ENCODE assay signal across 20 cellular contexts in the genomic region with DNA sequence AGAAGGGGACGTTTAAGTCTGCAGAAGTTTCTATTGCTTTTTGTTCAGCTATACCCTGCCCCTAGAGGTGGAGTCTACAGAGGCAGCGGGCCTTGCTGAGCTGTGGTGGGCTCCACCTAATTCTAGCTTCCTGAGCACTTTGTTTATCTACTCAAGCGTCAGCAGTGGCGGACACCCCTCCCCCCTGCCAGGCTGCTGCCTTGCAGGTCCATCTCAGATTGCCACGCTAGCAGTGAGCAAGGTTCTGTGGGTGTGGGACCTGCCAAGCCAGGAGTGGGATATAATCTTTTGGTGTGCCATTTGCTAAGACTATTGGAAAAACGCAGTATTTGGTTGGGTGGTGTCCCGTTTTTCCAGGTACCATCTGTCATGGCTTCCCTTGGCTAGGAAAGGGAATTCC.
"Had no signal": no experiment of that assay in that cellular context is flagged by ENCODE, and none has a peak within 500 bp of the region (broad histone marks: within the 10 kb centered on the region; RNA-seq: fewer than 3 reads in every experiment).

No MANE protein-coding gene starts in this region.

- H3K4me3 Mint-ChIP-seq: activated CD4-positive, alpha-beta T cell treated with anti-CD3 and anti-CD28 coated beads, Interleukin-2, amount 10 ng/mL, durations not matched to agents 7 days and 5 days; activated naive CD4-positive, alpha-beta T cell treated with anti-CD3 and anti-CD28 coated beads for 36 hours; activated T-cell treated with anti-CD3 and anti-CD28 coated beads, Interleukin-2, amount 50 U/mL, for 4 hours; nephron progenitor cell had no signal

- H3K9me3 ChIP-seq: body of pancreas, heart right ventricle, thyroid gland, uterus had no signal

- DNase-seq: activated CD4-positive, alpha-beta T cell treated with anti-CD3 and anti-CD28 coated beads, Interleukin-2, amount 10 ng/mL, durations not matched to agents 7 days and 5 days; activated CD8-positive, alpha-beta memory T cell treated with anti-CD3 and anti-CD28 coated beads, Interleukin-2, amount 50 U/mL, for 4 hours; activated naive CD4-positive, alpha-beta T cell treated with anti-CD3 and anti-CD28 coated beads for 36 hours; activated T-cell treated with anti-CD3 and anti-CD28 coated beads, Interleukin-2, amount 50 U/mL, for 4 hours; body of pancreas; central memory CD4-positive, alpha-beta T cell; heart right ventricle; nephron progenitor cell; occipital lobe; retina; stimulated activated CD4-positive, alpha-beta T cell treated with anti-CD3 and anti-CD28 coated beads, Interleukin-1b, Interleukin-23, amount 100 ng/mL, for 48 hours; stimulated activated CD8-positive, alpha-beta memory T cell treated with anti-CD3 and anti-CD28 coated beads, Interleukin-4, amount 100 ng/mL, for 48 hours; stimulated activated naive CD4-positive, alpha-beta T cell treated with Interleukin-2 at 50 U/mL for 16 hours; T-helper 1 cell; T-helper 9 cell; thyroid gland; uterus had no signal

- H3K36me3 ChIP-seq: heart right ventricle, thyroid gland, uterus had no signal

- H3K4me3 ChIP-seq: body of pancreas, coronary artery, heart right ventricle, thyroid gland, uterus had no signal

- H3K27ac Mint-ChIP-seq: activated CD4-positive, alpha-beta T cell treated with anti-CD3 and anti-CD28 coated beads, Interleukin-2, amount 10 ng/mL, durations not matched to agents 7 days and 5 days; activated naive CD4-positive, alpha-beta T cell treated with anti-CD3 and anti-CD28 coated beads for 36 hours; nephron progenitor cell had no signal

- H3K4me1 Mint-ChIP-seq: nephron progenitor cell had no signal

- ATAC-seq: activated CD4-positive, CD25-positive, alpha-beta regulatory T cell treated with anti-CD3 and anti-CD28 coated beads, Interleukin-2, amount 50 U/mL, for 24 hours; activated T-cell treated with anti-CD3 and anti-CD28 coated beads, Interleukin-2, amount 50 U/mL, for 4 hours; body of pancreas; esophagus mucosa; heart right ventricle had no signal

- H3K4me1 ChIP-seq: body of pancreas, thyroid gland had no signal

- H3K9me3 Mint-ChIP-seq: activated CD4-positive, alpha-beta T cell treated with anti-CD3 and anti-CD28 coated beads, Interleukin-2, amount 10 ng/mL, durations not matched to agents 7 days and 5 days; activated naive CD4-positive, alpha-beta T cell treated with anti-CD3 and anti-CD28 coated beads for 36 hours; activated T-cell treated with anti-CD3 and anti-CD28 coated beads, Interleukin-2, amount 50 U/mL, for 4 hours had no signal

- H3K27me3 ChIP-seq: body of pancreas, heart right ventricle, thyroid gland, uterus had no signal

- H3K27ac ChIP-seq: body of pancreas, coronary artery, heart right ventricle, thyroid gland, uterus had no signal
